12 cellular contexts compared by ENCODE assay signal in genomic region chr7:95545666-95546065, GRCh38. TPM values are rescaled to one million over a fixed set of nuclear protein-coding genes. Genes with fewer than 3 reads are reported as not detected.
DNase-seq lines count a peak whose midpoint lies in the region; ATAC-seq, FAIRE-seq and TF ChIP-seq lines count a peak whose summit lies in the region.
"Had no signal": no experiment of that assay in that cellular context is flagged by ENCODE, and none has a peak within 500 bp of the region (broad histone marks: within the 10 kb centered on the region; RNA-seq: fewer than 3 reads in every experiment).

No MANE protein-coding gene starts in this region.

- TF ChIP-seq POLR2A in esophagus squamous epithelium (IDR thresholded peaks at IDR 0.05) (no peak), uterus (IDR thresholded peaks at IDR 0.05) (no peak)

- TF ChIP-seq CTCF in left ventricle myocardium inferior (IDR thresholded peaks at IDR 0.05; ENCODE audit: borderline replicate concordance), result no peak
- no peak for TF ChIP-seq CTCF in esophagus squamous epithelium (IDR thresholded peaks at IDR 0.05)
- TF ChIP-seq CTCF in pancreas (IDR thresholded peaks at IDR 0.05), result no peak
- TF ChIP-seq CTCF in uterus (IDR thresholded peaks at IDR 0.05), result no peak

- H3K27me3 ChIP-seq in left ventricle myocardium inferior (ENCODE audit: low read depth) (no peaks in the 10 kb centered on the region), esophagus squamous epithelium (no peaks in the 10 kb centered on the region), pancreas (no peaks in the 10 kb centered on the region), uterus (no peaks in the 10 kb centered on the region)

- peaks cover 58% of the 10 kb centered on the region for H3K4me1 ChIP-seq in left ventricle myocardium inferior
- H3K4me1 ChIP-seq in esophagus squamous epithelium, result peaks cover 13 to 60% (median 49%) of the 10 kb centered on the region in 3 donors
- H3K4me1 ChIP-seq in pancreas, result peaks cover 37 to 45% (median 39%) of the 10 kb centered on the region in 3 donors
- H3K4me1 ChIP-seq in uterus, result peaks cover 4 to 10% of the 10 kb centered on the region in 2 donors

- H3K27ac ChIP-seq in left ventricle myocardium inferior (replicated peaks) (peak overlapping the region; percentile 95), esophagus squamous epithelium (peak overlapping the region; percentile 65 to 95 (median 83)), pancreas (peak overlapping the region; percentile 47 to 73 (median 68)), uterus (peak overlapping the region; percentile 78 to 89)

- no peak for ATAC-seq in Right ventricle myocardium superior (ENCODE audit: poor library complexity)
- ATAC-seq in pancreas, result no peak
- no peak for ATAC-seq in HG03025 (IDR thresholded peaks at IDR 0.05; ENCODE audit: low FRiP score, unreplicated experiment)
- ATAC-seq in GM21390 (IDR thresholded peaks at IDR 0.05; ENCODE audit: unreplicated experiment), result no peak

- H3K9me3 ChIP-seq in left ventricle myocardium inferior (replicated peaks) (no peaks in the 10 kb centered on the region), esophagus squamous epithelium (no peaks in the 10 kb centered on the region), pancreas (no peaks in the 10 kb centered on the region), uterus (no peaks in the 10 kb centered on the region)

- H3K36me3 ChIP-seq in left ventricle myocardium inferior (no peaks in the 10 kb centered on the region), esophagus squamous epithelium (no peaks in the 10 kb centered on the region), pancreas (no peaks in the 10 kb centered on the region), uterus (no peaks in the 10 kb centered on the region)

- FAIRE-seq in pancreas (lab: Jason Lieb, UNC), result no peak
- FAIRE-seq: GM12892 had no signal

- DNase-seq in left ventricle myocardium inferior (no peak), Right ventricle myocardium superior (no peak), esophagus squamous epithelium (lab: John Stamatoyannopoulos, UW) (no peak), pancreas (no peak), uterus (no peak), NCI-H748 (lab: John Stamatoyannopoulos, UW; ENCODE audit: unreplicated experiment) (no peak)
- DNase-seq: DMS79 had no signal

- H3K4me3 ChIP-seq in left ventricle myocardium inferior (peak overlapping the region; percentile 60), esophagus squamous epithelium (peak overlapping the region in 2 of 4 donors; percentile 32 to 59), pancreas (peak overlapping the region in 2 of 4 donors; percentile 12 to 19), uterus (peak overlapping the region; percentile 29 to 30)

- intact Hi-C loops in left ventricle myocardium inferior (cut with micrococcal nuclease) (loop anchor here (5.0 kb wide), 3 partner anchors 47 to 137 kb away; no protein-coding TSS in a partner anchor), Right ventricle myocardium superior (cut with DNase I) (no loop called here), esophagus squamous epithelium (cut with DNase I) (no loop called here), pancreas (cut with DNase I) (loop anchor here in 1 of 3 donors (10.0 kb wide), 1 partner anchor 49 kb away; the partner anchor contains the start of gene PDK4), uterus (cut with DNase I; ENCODE audit: low total_unique reads) (no loop called here)

- WGBS in esophagus squamous epithelium, 2 donors, result 43 to 69% methylated on average over 1 of the region's 1 CpG
- WGBS in pancreas, 2 donors, result 81 to 96% methylated on average over 1 of the region's 1 CpG

RNA-seq across cellular contexts. Expression of gene PDK4, which starts 50.6 kb away (rescaled TPM):
- total RNA-seq in left ventricle myocardium inferior, result 325 TPM
- 374 TPM for total RNA-seq in Right ventricle myocardium superior
- 100 to 1,000 TPM in 2 of 4 donors, 1 to 10 TPM in 2; 4.1 to 129 (median 64.6) TPM for total RNA-seq in esophagus squamous epithelium
- total RNA-seq in pancreas, result 100 to 1,000 TPM in 1 of 6 donors, 10 to 100 TPM in 5; 20.4 to 679 (median 53.0) TPM
- polyA plus RNA-seq in pancreas, result 10 to 100 TPM; 71.3 to 71.7 TPM
- 100 to 1,000 TPM in 3 of 4 donors, 10 to 100 TPM in 1; 12.0 to 509 (median 177) TPM for total RNA-seq in uterus
- total RNA-seq: activated T-helper 1 cell treated with anti-CD3 and anti-CD28 coated beads, Interleukin-12 subunit alpha, Interleukin-12 subunit beta, Interleukin-2, Interleukin-4 antibody, amounts not matched to agents 30 ng/mL and 10 ng/mL and 1 ng/mL, durations not matched to agents 14 hours and 24 hours and 36 hours had no signal

RNA-seq across cellular contexts. Expression of gene ASB4, which starts 59.9 kb away (rescaled TPM):
- total RNA-seq in left ventricle myocardium inferior (6.3 TPM), Right ventricle myocardium superior (7.8 TPM), esophagus squamous epithelium (under 1 TPM in 1 of 4 donors, not detected in 3; 0.19 TPM), pancreas (1 to 10 TPM in 1 of 6 donors, under 1 TPM in 5; 0.16 to 1.1 (median 0.53) TPM), uterus (1 to 10 TPM in 1 of 4 donors, under 1 TPM in 1, not detected in 2; 0.34 to 1.5 TPM)
- polyA plus RNA-seq in pancreas, result 1 to 10 TPM in 1 of 2 donors, under 1 TPM in 1; 0.30 to 1.9 TPM
- total RNA-seq: activated T-helper 1 cell treated with anti-CD3 and anti-CD28 coated beads, Interleukin-12 subunit alpha, Interleukin-12 subunit beta, Interleukin-2, Interleukin-4 antibody, amounts not matched to agents 30 ng/mL and 10 ng/mL and 1 ng/mL, durations not matched to agents 14 hours and 24 hours and 36 hours; lung microvascular endothelial cell had no signal
